21 cellular contexts compared by ENCODE assay signal in the genomic region with DNA sequence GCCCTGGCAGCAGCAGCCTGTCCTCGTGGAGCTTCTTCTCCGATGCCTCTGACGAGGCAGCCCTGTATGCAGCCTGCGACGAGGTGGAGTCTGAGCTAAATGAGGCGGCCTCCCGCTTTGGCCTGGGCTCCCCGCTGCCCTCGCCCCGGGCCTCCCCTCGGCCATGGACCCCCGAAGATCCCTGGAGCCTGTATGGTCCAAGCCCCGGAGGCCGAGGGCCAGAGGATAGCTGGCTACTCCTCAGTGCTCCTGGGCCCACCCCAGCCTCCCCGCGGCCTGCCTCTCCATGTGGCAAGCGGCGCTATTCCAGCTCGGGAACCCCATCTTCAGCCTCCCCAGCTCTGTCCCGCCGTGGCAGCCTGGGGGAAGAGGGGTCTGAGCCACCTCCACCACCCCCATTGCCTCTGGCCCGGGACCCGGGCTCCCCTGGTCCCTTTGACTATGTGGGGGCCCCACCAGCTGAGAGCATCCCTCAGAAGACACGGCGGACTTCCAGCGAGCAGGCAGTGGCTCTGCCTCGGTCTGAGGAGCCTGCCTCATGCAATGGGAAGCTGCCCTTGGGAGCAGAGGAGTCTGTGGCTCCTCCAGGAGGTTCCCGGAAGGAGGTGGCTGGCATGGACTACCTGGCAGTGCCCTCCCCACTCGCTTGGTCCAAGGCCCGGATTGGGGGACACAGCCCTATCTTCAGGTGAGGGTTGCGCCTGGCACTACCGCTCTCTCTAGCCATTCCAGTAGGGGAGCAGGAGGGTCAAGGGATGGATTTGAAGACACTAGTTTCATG. TPM values are rescaled to one million over a fixed set of nuclear protein-coding genes. Genes with fewer than 3 reads are reported as not detected.
DNase-seq lines count a peak whose midpoint lies in the region; ATAC-seq and TF ChIP-seq lines count a peak whose summit lies in the region.
"Had no signal": no experiment of that assay in that cellular context is flagged by ENCODE, and none has a peak within 500 bp of the region (broad histone marks: within the 10 kb centered on the region; RNA-seq: fewer than 3 reads in every experiment).

No MANE protein-coding gene starts in this region.

- ATAC-seq in RWPE2 (ENCODE audit: low read depth) (no peak), gastroesophageal sphincter (no peak), GM21390 (IDR thresholded peaks at IDR 0.05; ENCODE audit: unreplicated experiment) (no peak)
- ATAC-seq: left cardiac atrium; naive thymus-derived CD8-positive, alpha-beta T cell had no signal

- no CpG with 5 or more reads among the region's 32 CpGs for WGBS in gastroesophageal sphincter (ENCODE audit: low coverage in 1 of 2), 2 donors

- TF ChIP-seq CTCF in AG10803 (conservative IDR thresholded peaks at IDR 0.05; ENCODE audit: low read length) (no peak), RWPE2 (IDR thresholded peaks at IDR 0.05; ENCODE audit: poor library complexity, severe bottlenecking) (no peak), gastroesophageal sphincter (IDR thresholded peaks at IDR 0.05) (no peak)

- H3K4me1 ChIP-seq in RWPE2 (ENCODE audit: insufficient read depth, poor library complexity, severe bottlenecking) (peaks cover 9% of the 10 kb centered on the region), gastroesophageal sphincter (peaks cover 0 to 78% (median 16%) of the 10 kb centered on the region in 3 donors)

- H3K27me3 ChIP-seq in RWPE2 (ENCODE audit: insufficient read depth, poor library complexity, severe bottlenecking) (peaks cover 5% of the 10 kb centered on the region), gastroesophageal sphincter (no peaks in the 10 kb centered on the region)
- H3K27me3 ChIP-seq: adrenal gland, cardiac muscle cell had no signal

- H3K36me3 ChIP-seq in RWPE2 (ENCODE audit: low read depth) (no peaks in the 10 kb centered on the region), gastroesophageal sphincter (peaks cover 0 to 35% of the 10 kb centered on the region in 2 donors)
- H3K36me3 ChIP-seq: adrenal gland had no signal

- DNase-seq in AG10803 (ENCODE audit: low read depth) (no peak), RWPE2 (ENCODE audit: low spot score) (peak; percentile 73), skeletal muscle cell (ENCODE audit: low read depth) (no peak), SHP77 (lab: John Stamatoyannopoulos, UW) (no peak)
- DNase-seq in stimulated activated CD4-positive, alpha-beta T cell treated with anti-CD3 and anti-CD28 coated beads, Interleukin-4, amount 100 ng/mL, for 4 hours = no peak
- no peak for DNase-seq in activated effector memory CD4-positive, alpha-beta T cell treated with anti-CD3 and anti-CD28 coated beads, Interleukin-2, amount 50 U/mL, for 16 hours
- DNase-seq: ACHN; activated CD8-positive, alpha-beta memory T cell treated with anti-CD3 and anti-CD28 coated beads, Interleukin-2, amount 50 U/mL, for 48 hours; activated gamma-delta T cell treated with Interleukin-2 at 50 U/mL for 16 hours; CD4-positive, alpha-beta T cell; DMS 273 treated with DMSO at 0.1 percent for 48 hours; left cardiac atrium; mesendoderm; naive thymus-derived CD8-positive, alpha-beta T cell; NCI-H1694 treated with DMSO at 0.1 percent for 48 hours; SIG-M5; stimulated activated CD4-positive, alpha-beta T cell treated with anti-CD3 and anti-CD28 coated beads, Interleukin-4, amount 100 ng/mL, for 24 hours had no signal

- peak overlapping the region; percentile 88 for H3K4me3 ChIP-seq in AG10803 (ENCODE audit: low read length)
- H3K4me3 ChIP-seq in RWPE2 (ENCODE audit: severe bottlenecking) = no peak overlapping the region
- no peak overlapping the region for H3K4me3 ChIP-seq in gastroesophageal sphincter
- H3K4me3 ChIP-seq in skeletal muscle cell (ENCODE audit: low read depth, low read length) = peak overlapping the region; percentile 85

- H3K9me3 ChIP-seq in RWPE2 (ENCODE audit: severe bottlenecking) (no peaks in the 10 kb centered on the region), gastroesophageal sphincter (no peaks in the 10 kb centered on the region)
- H3K9me3 ChIP-seq: adrenal gland had no signal

- TF ChIP-seq EP300 in gastroesophageal sphincter (IDR thresholded peaks at IDR 0.05) = no peak

- no peak overlapping the region for H3K27ac ChIP-seq in RWPE2 (ENCODE audit: poor library complexity, severe bottlenecking)
- H3K27ac ChIP-seq in gastroesophageal sphincter = peak overlapping the region in 3 of 4 donors; percentile 95 to 99 (median 97)

- no peak for TF ChIP-seq POLR2A in gastroesophageal sphincter (IDR thresholded peaks at IDR 0.05)

RNA-seq across cellular contexts. Expression of a gene that starts 2.1 kb away (rescaled TPM):
- 10 to 100 TPM; 33.5 to 63.5 (median 57.9) TPM for total RNA-seq in gastroesophageal sphincter
- total RNA-seq: CD4-positive, alpha-beta T cell; naive thymus-derived CD8-positive, alpha-beta T cell had no signal

RNA-seq across cellular contexts. Expression of a gene that starts 28.7 kb away (rescaled TPM):
- 10 to 100 TPM in 2 of 4 donors, 1 to 10 TPM in 2; 6.9 to 19.9 (median 11.5) TPM for total RNA-seq in gastroesophageal sphincter

RNA-seq across cellular contexts. Expression of a gene that starts 30.3 kb away (rescaled TPM):
- total RNA-seq in gastroesophageal sphincter = 1 to 10 TPM; 3.1 to 8.9 (median 3.9) TPM

RNA-seq across cellular contexts. Expression of a gene that starts 35.2 kb away (rescaled TPM):
- 10 to 100 TPM; 13.3 to 40.5 (median 22.6) TPM for total RNA-seq in gastroesophageal sphincter

RNA-seq across cellular contexts. Expression of a gene that starts 58.8 kb away (rescaled TPM):
- total RNA-seq in gastroesophageal sphincter = 1 to 10 TPM; 3.0 to 4.2 (median 3.4) TPM

Comparison
In these comparisons a context has a peak if more than half of its experiments do, and no peak if none do; other contexts are left out.
1. H3K4me3 ChIP-seq: peak in AG10803 (single experiment) and skeletal muscle cell (single experiment); none in RWPE2 (single experiment) and gastroesophageal sphincter (0 of 2).